In genomic region chr16:31215287-31216115, GRCh38 we compare ENCODE assay signal across 9 cellular contexts. TPM values are rescaled to one million over a fixed set of nuclear protein-coding genes. Genes with fewer than 3 reads are reported as not detected.
DNase-seq lines count a peak whose midpoint lies in the region; ATAC-seq, FAIRE-seq and TF ChIP-seq lines count a peak whose summit lies in the region.
"Had no signal": no experiment of that assay in that cellular context is flagged by ENCODE, and none has a peak within 500 bp of the region (broad histone marks: within the 10 kb centered on the region; RNA-seq: fewer than 3 reads in every experiment).

No MANE protein-coding gene starts in this region.

- peak overlapping the region; percentile 61 for H3K4me2 ChIP-seq in osteoblast (ENCODE audit: insufficient read depth, low read length)
- H3K4me2 ChIP-seq: KMS-11 had no signal

- peaks cover 0 to 4% (median 0%) of the 10 kb centered on the region in 7 donors for H3K9me3 Mint-ChIP-seq in CD4-positive, CD25-positive, alpha-beta regulatory T cell
- no peaks in the 10 kb centered on the region for H3K9me3 Mint-ChIP-seq in activated T-helper 1 cell treated with anti-CD3 and anti-CD28 coated beads, Interleukin-12 subunit alpha, Interleukin-12 subunit beta, Interleukin-2, Interleukin-4 antibody, amounts not matched to agents 30 ng/mL and 10 ng/mL and 1 ng/mL, durations not matched to agents 14 hours and 24 hours and 36 hours

- intact Hi-C loops in activated T-helper 1 cell treated with anti-CD3 and anti-CD28 coated beads, Interleukin-12 subunit alpha, Interleukin-12 subunit beta, Interleukin-2, Interleukin-4 antibody, amounts not matched to agents 30 ng/mL and 10 ng/mL and 1 ng/mL, durations not matched to agents 14 hours and 24 hours and 36 hours (cut with micrococcal nuclease) = loop anchor here (2.0 to 5.0 kb wide), 3 partner anchors 15 to 227 kb away; partner anchors contain the start of gene ZNF843

- no peaks in the 10 kb centered on the region for H3K36me3 Mint-ChIP-seq in CD4-positive, CD25-positive, alpha-beta regulatory T cell
- peaks cover 2% of the 10 kb centered on the region for H3K36me3 Mint-ChIP-seq in activated T-helper 1 cell treated with anti-CD3 and anti-CD28 coated beads, Interleukin-12 subunit alpha, Interleukin-12 subunit beta, Interleukin-2, Interleukin-4 antibody, amounts not matched to agents 30 ng/mL and 10 ng/mL and 1 ng/mL, durations not matched to agents 14 hours and 24 hours and 36 hours (ENCODE audit: low read depth)

- FAIRE-seq in HTR-8/SVneo (lab: Jason Lieb, UNC) = peak; percentile 79

- H4K20me1 ChIP-seq in osteoblast (ENCODE audit: insufficient read depth, low read length) = no peaks in the 10 kb centered on the region

- ATAC-seq in CD4-positive, CD25-positive, alpha-beta regulatory T cell (ENCODE audit: low read depth in 2 of 2) = peak; percentile 37 to 48
- ATAC-seq in HG03196 (IDR thresholded peaks at IDR 0.05; ENCODE audit: unreplicated experiment) (no peak), GM19328 (IDR thresholded peaks at IDR 0.05; ENCODE audit: unreplicated experiment) (no peak)

- no peak overlapping the region for H3K27ac ChIP-seq in CD4-positive, CD25-positive, alpha-beta regulatory T cell (ENCODE audit: insufficient read depth, low read length, poor library complexity, severe bottlenecking)
- H3K27ac ChIP-seq in osteoblast (ENCODE audit: low read depth, low read length) = no peak overlapping the region

- H3K27ac Mint-ChIP-seq in CD4-positive, CD25-positive, alpha-beta regulatory T cell = peak overlapping the region in 1 of 3 donors; percentile 56
- no peak overlapping the region for H3K27ac Mint-ChIP-seq in activated T-helper 1 cell treated with anti-CD3 and anti-CD28 coated beads, Interleukin-12 subunit alpha, Interleukin-12 subunit beta, Interleukin-2, Interleukin-4 antibody, amounts not matched to agents 30 ng/mL and 10 ng/mL and 1 ng/mL, durations not matched to agents 14 hours and 24 hours and 36 hours

- H3K27me3 ChIP-seq in CD4-positive, CD25-positive, alpha-beta regulatory T cell (ENCODE audit: control insufficient read depth, insufficient read depth, low read length) = peaks cover 15% of the 10 kb centered on the region
- peaks cover 48% of the 10 kb centered on the region for H3K27me3 ChIP-seq in osteoblast (ENCODE audit: insufficient read depth, low read length)

- H3K4me3 Mint-ChIP-seq in CD4-positive, CD25-positive, alpha-beta regulatory T cell = peak overlapping the region in 3 of 4 donors; percentile 64 to 87 (median 73)
- H3K4me3 Mint-ChIP-seq in activated T-helper 1 cell treated with anti-CD3 and anti-CD28 coated beads, Interleukin-12 subunit alpha, Interleukin-12 subunit beta, Interleukin-2, Interleukin-4 antibody, amounts not matched to agents 30 ng/mL and 10 ng/mL and 1 ng/mL, durations not matched to agents 14 hours and 24 hours and 36 hours = peak overlapping the region; percentile 74

- peak overlapping the region; percentile 56 for H2AFZ ChIP-seq in osteoblast (ENCODE audit: low read length)

- H3K4me1 Mint-ChIP-seq in CD4-positive, CD25-positive, alpha-beta regulatory T cell = peaks cover 0 to 17% (median 8%) of the 10 kb centered on the region in 4 donors
- peaks cover 23% of the 10 kb centered on the region for H3K4me1 Mint-ChIP-seq in activated T-helper 1 cell treated with anti-CD3 and anti-CD28 coated beads, Interleukin-12 subunit alpha, Interleukin-12 subunit beta, Interleukin-2, Interleukin-4 antibody, amounts not matched to agents 30 ng/mL and 10 ng/mL and 1 ng/mL, durations not matched to agents 14 hours and 24 hours and 36 hours (ENCODE audit: low read depth)

- TF ChIP-seq CTCF in osteoblast (IDR thresholded peaks at IDR 0.05; ENCODE audit: extremely low read depth, low read depth, low read length) = no peak

- DNase-seq in CD4-positive, CD25-positive, alpha-beta regulatory T cell = peak in 1 of 3 donors; percentile 53
- peak; percentile 95 for DNase-seq in HTR-8/SVneo (ENCODE audit: insufficient read length, low spot score)
- DNase-seq in activated T-helper 1 cell treated with anti-CD3 and anti-CD28 coated beads, Interleukin-12 subunit alpha, Interleukin-12 subunit beta, Interleukin-2, Interleukin-4 antibody, amounts not matched to agents 30 ng/mL and 10 ng/mL and 1 ng/mL, durations not matched to agents 14 hours and 24 hours and 36 hours (ENCODE audit: low spot score) = no peak
- peak; percentile 49 for DNase-seq in glomerular visceral epithelial cell (ENCODE audit: extremely low spot score)
- peak; percentile 98 for DNase-seq in osteoblast (ENCODE audit: insufficient read length, low spot score, missing footprints)
- DNase-seq in NCI-H2081 (lab: John Stamatoyannopoulos, UW) = no peak

- H3K4me3 ChIP-seq in CD4-positive, CD25-positive, alpha-beta regulatory T cell (ENCODE audit: low read depth, low read length) = no peak overlapping the region
- H3K4me3 ChIP-seq in osteoblast (ENCODE audit: insufficient read depth, low read length) = peak overlapping the region; percentile 60

- H3K9me3 ChIP-seq in CD4-positive, CD25-positive, alpha-beta regulatory T cell (ENCODE audit: control insufficient read depth in 2 of 2, low read length in 2 of 2) = no peaks in the 10 kb centered on the region
- H3K9me3 ChIP-seq in osteoblast (ENCODE audit: low read depth, low read length) = no peaks in the 10 kb centered on the region

- no peaks in the 10 kb centered on the region for H3K36me3 ChIP-seq in CD4-positive, CD25-positive, alpha-beta regulatory T cell (ENCODE audit: control insufficient read depth, insufficient read depth, low read length)
- H3K36me3 ChIP-seq in osteoblast (ENCODE audit: insufficient read depth, low read length) = no peaks in the 10 kb centered on the region

- H3K79me2 ChIP-seq in osteoblast (ENCODE audit: insufficient read depth, low read length) = no peaks in the 10 kb centered on the region

- H3K27me3 Mint-ChIP-seq in CD4-positive, CD25-positive, alpha-beta regulatory T cell = peaks cover 68% of the 10 kb centered on the region
- H3K27me3 Mint-ChIP-seq in activated T-helper 1 cell treated with anti-CD3 and anti-CD28 coated beads, Interleukin-12 subunit alpha, Interleukin-12 subunit beta, Interleukin-2, Interleukin-4 antibody, amounts not matched to agents 30 ng/mL and 10 ng/mL and 1 ng/mL, durations not matched to agents 14 hours and 24 hours and 36 hours (ENCODE audit: insufficient read depth) = peaks cover 30% of the 10 kb centered on the region

- peaks cover 26% of the 10 kb centered on the region for H3K4me1 ChIP-seq in CD4-positive, CD25-positive, alpha-beta regulatory T cell (ENCODE audit: control insufficient read depth, insufficient read depth, low read length, poor library complexity, severe bottlenecking)
- H3K4me1 ChIP-seq in osteoblast (ENCODE audit: insufficient read depth, low read length) = peaks cover 3% of the 10 kb centered on the region

RNA-seq across cellular contexts. Expression of gene PYDC1, which starts 1.4 kb away (rescaled TPM):
- not detected for total RNA-seq in CD4-positive, CD25-positive, alpha-beta regulatory T cell
- not detected for polyA plus RNA-seq in CD4-positive, CD25-positive, alpha-beta regulatory T cell
- not detected in 2 replicates for total RNA-seq in activated T-helper 1 cell treated with anti-CD3 and anti-CD28 coated beads, Interleukin-12 subunit alpha, Interleukin-12 subunit beta, Interleukin-2, Interleukin-4 antibody, amounts not matched to agents 30 ng/mL and 10 ng/mL and 1 ng/mL, durations not matched to agents 14 hours and 24 hours and 36 hours
- total RNA-seq in osteoblast = not detected in 2 replicates

RNA-seq across cellular contexts. Expression of gene TRIM72, which starts 1.6 kb away (rescaled TPM):
- total RNA-seq in CD4-positive, CD25-positive, alpha-beta regulatory T cell = 0.20 TPM
- not detected for polyA plus RNA-seq in CD4-positive, CD25-positive, alpha-beta regulatory T cell
- total RNA-seq in activated T-helper 1 cell treated with anti-CD3 and anti-CD28 coated beads, Interleukin-12 subunit alpha, Interleukin-12 subunit beta, Interleukin-2, Interleukin-4 antibody, amounts not matched to agents 30 ng/mL and 10 ng/mL and 1 ng/mL, durations not matched to agents 14 hours and 24 hours and 36 hours = 0.10 and 0.15 TPM in 2 replicates
- not detected in 2 replicates for total RNA-seq in osteoblast

RNA-seq across cellular contexts. Expression of gene PYCARD, which starts 12.9 kb away (rescaled TPM):
- total RNA-seq in CD4-positive, CD25-positive, alpha-beta regulatory T cell = 25.0 TPM
- polyA plus RNA-seq in CD4-positive, CD25-positive, alpha-beta regulatory T cell = 10 to 100 TPM; 50.6 to 82.9 (median 68.3) TPM
- 20.9 and 21.2 TPM in 2 replicates for total RNA-seq in activated T-helper 1 cell treated with anti-CD3 and anti-CD28 coated beads, Interleukin-12 subunit alpha, Interleukin-12 subunit beta, Interleukin-2, Interleukin-4 antibody, amounts not matched to agents 30 ng/mL and 10 ng/mL and 1 ng/mL, durations not matched to agents 14 hours and 24 hours and 36 hours
- total RNA-seq in osteoblast = 53.9 and 61.5 TPM in 2 replicates

RNA-seq across cellular contexts. Expression of gene FUS, which starts 35.6 kb away (rescaled TPM):
- 918 TPM for total RNA-seq in CD4-positive, CD25-positive, alpha-beta regulatory T cell
- 100 to 1,000 TPM; 119 to 147 (median 132) TPM for polyA plus RNA-seq in CD4-positive, CD25-positive, alpha-beta regulatory T cell
- total RNA-seq in activated T-helper 1 cell treated with anti-CD3 and anti-CD28 coated beads, Interleukin-12 subunit alpha, Interleukin-12 subunit beta, Interleukin-2, Interleukin-4 antibody, amounts not matched to agents 30 ng/mL and 10 ng/mL and 1 ng/mL, durations not matched to agents 14 hours and 24 hours and 36 hours = 950 and 955 TPM in 2 replicates
- total RNA-seq in osteoblast = 24.2 and 30.4 TPM in 2 replicates

RNA-seq across cellular contexts. Expression of gene ITGAM, which starts 44.3 kb away (rescaled TPM):
- 13.1 TPM for total RNA-seq in CD4-positive, CD25-positive, alpha-beta regulatory T cell
- polyA plus RNA-seq in CD4-positive, CD25-positive, alpha-beta regulatory T cell = 1 to 10 TPM in 3 of 4 donors, under 1 TPM in 1; 0.71 to 4.8 (median 1.4) TPM
- total RNA-seq in activated T-helper 1 cell treated with anti-CD3 and anti-CD28 coated beads, Interleukin-12 subunit alpha, Interleukin-12 subunit beta, Interleukin-2, Interleukin-4 antibody, amounts not matched to agents 30 ng/mL and 10 ng/mL and 1 ng/mL, durations not matched to agents 14 hours and 24 hours and 36 hours = 14.2 and 16.8 TPM in 2 replicates
- total RNA-seq in osteoblast = 0.36 TPM in 1 of 2 replicates, not detected in the other

Comparison
In these comparisons a context has a peak if more than half of its experiments do, and no peak if none do; other contexts are left out.
1. ATAC-seq: peak in CD4-positive, CD25-positive, alpha-beta regulatory T cell (2 of 2); none in HG03196 (single experiment) and GM19328 (single experiment).
2. DNase-seq: peak in HTR-8/SVneo (single experiment), glomerular visceral epithelial cell (single experiment) and osteoblast (single experiment); none in activated T-helper 1 cell treated with anti-CD3 and anti-CD28 coated beads, Interleukin-12 subunit alpha, Interleukin-12 subunit beta, Interleukin-2, Interleukin-4 antibody, amounts not matched to agents 30 ng/mL and 10 ng/mL and 1 ng/mL, durations not matched to agents 14 hours and 24 hours and 36 hours (single experiment) and NCI-H2081 (0 of 2).